20 cellular contexts compared by ENCODE assay signal in genomic region chr7:25319707-25320106, GRCh38.
"Had no signal": no experiment of that assay in that cellular context is flagged by ENCODE, and none has a peak within 500 bp of the region (broad histone marks: within the 10 kb centered on the region; RNA-seq: fewer than 3 reads in every experiment).

No MANE protein-coding gene starts in this region.

- H3K9ac ChIP-seq: parathyroid adenoma had no signal

- H3K79me2 ChIP-seq: parathyroid adenoma had no signal

- H3K4me3 ChIP-seq: ascending aorta, breast epithelium, heart left ventricle, sigmoid colon, thoracic aorta, upper lobe of right lung had no signal

- H3K4me1 ChIP-seq: ascending aorta, breast epithelium, heart left ventricle, parathyroid adenoma, upper lobe of right lung had no signal

- DNase-seq: activated CD4-positive, alpha-beta T cell treated with anti-CD3 and anti-CD28 coated beads, Interleukin-2, amount 50 U/mL, for 1 hour; activated CD8-positive, alpha-beta memory T cell treated with anti-CD3 and anti-CD28 coated beads for 24 hours; activated naive CD4-positive, alpha-beta T cell treated with Interleukin-2 at 50 U/mL for 16 hours; activated naive CD8-positive, alpha-beta T cell treated with anti-CD3 and anti-CD28 coated beads, Interleukin-2, amount 50 U/mL, for 24 hours; cerebellar nuclear complex; heart left ventricle; immature natural killer cell; mesendoderm; natural killer cell; sigmoid colon; stimulated activated CD4-positive, alpha-beta T cell treated with anti-CD3 and anti-CD28 coated beads, Interleukin-2, amount 100 ng/mL, for 24 hours; upper lobe of right lung had no signal

- ATAC-seq: activated CD4-positive, CD25-positive, alpha-beta regulatory T cell treated with anti-CD3 and anti-CD28 coated beads, Interleukin-2, amount 50 U/mL, for 24 hours; activated naive CD8-positive, alpha-beta T cell treated with anti-CD3 and anti-CD28 coated beads, Interleukin-2, amount 50 U/mL, for 24 hours; heart left ventricle; natural killer cell; upper lobe of right lung had no signal

- FAIRE-seq: frontal cortex had no signal

- H3K36me3 ChIP-seq: ascending aorta, breast epithelium, heart left ventricle, neutrophil, sigmoid colon, thoracic aorta, upper lobe of right lung had no signal

- H3K9me3 ChIP-seq: ascending aorta, breast epithelium, heart left ventricle, neutrophil, sigmoid colon, thoracic aorta, upper lobe of right lung had no signal

- H3K27me3 ChIP-seq: ascending aorta, breast epithelium, sigmoid colon, upper lobe of right lung had no signal

- H3K27ac ChIP-seq: ascending aorta, breast epithelium, epithelial cell of prostate, heart left ventricle, neutrophil, parathyroid adenoma, sigmoid colon, thoracic aorta, upper lobe of right lung had no signal

- H2AFZ ChIP-seq: parathyroid adenoma had no signal
